ENCODE assay signal across 14 cellular contexts in genomic region chr2:66862871-66863650, GRCh38.
DNase-seq lines count a peak whose midpoint lies in the region; ATAC-seq and TF ChIP-seq lines count a peak whose summit lies in the region.
"Had no signal": no experiment of that assay in that cellular context is flagged by ENCODE, and none has a peak within 500 bp of the region (broad histone marks: within the 10 kb centered on the region; RNA-seq: fewer than 3 reads in every experiment).

No MANE protein-coding gene starts in this region.

- H3K36me3 Mint-ChIP-seq in chondrocyte (ENCODE audit: low read depth) (no peaks in the 10 kb centered on the region), mesothelial cell of epicardium (no peaks in the 10 kb centered on the region)
- no peaks in the 10 kb centered on the region for H3K36me3 Mint-ChIP-seq in activated T-helper 1 cell treated with anti-CD3 and anti-CD28 coated beads, Interleukin-12 subunit alpha, Interleukin-12 subunit beta, Interleukin-2, Interleukin-4 antibody, amounts not matched to agents 30 ng/mL and 10 ng/mL and 1 ng/mL, durations not matched to agents 14 hours and 24 hours and 36 hours (ENCODE audit: low read depth)

- intact Hi-C loops in transverse colon (cut with DNase I; ENCODE audit: low total_unique reads): loop anchor here (10.0 kb wide), 1 partner anchor 352 kb away; no protein-coding TSS in a partner anchor
- intact Hi-C loops in activated T-helper 1 cell treated with anti-CD3 and anti-CD28 coated beads, Interleukin-12 subunit alpha, Interleukin-12 subunit beta, Interleukin-2, Interleukin-4 antibody, amounts not matched to agents 30 ng/mL and 10 ng/mL and 1 ng/mL, durations not matched to agents 14 hours and 24 hours and 36 hours (cut with micrococcal nuclease): no loop called here

- in situ Hi-C loops in transverse colon (cut with MboI; ENCODE audit: low pct_ligation_motif_present in 1 of 4, low pct_unique_long_range_greater_than_20kb in 1 of 4, low sequenced_read_pairs in 3 of 4): no loop called here

- H3K27me3 Mint-ChIP-seq in chondrocyte (ENCODE audit: low read depth) (no peaks in the 10 kb centered on the region), mesothelial cell of epicardium (ENCODE audit: low read depth) (no peaks in the 10 kb centered on the region)
- no peaks in the 10 kb centered on the region for H3K27me3 Mint-ChIP-seq in activated T-helper 1 cell treated with anti-CD3 and anti-CD28 coated beads, Interleukin-12 subunit alpha, Interleukin-12 subunit beta, Interleukin-2, Interleukin-4 antibody, amounts not matched to agents 30 ng/mL and 10 ng/mL and 1 ng/mL, durations not matched to agents 14 hours and 24 hours and 36 hours (ENCODE audit: insufficient read depth)
- H3K27me3 Mint-ChIP-seq: activated CD4-positive, alpha-beta T cell treated with anti-CD3 and anti-CD28 coated beads, Interleukin-2, amount 10 ng/mL, durations not matched to agents 24 days and 14 days had no signal

- TF ChIP-seq EP300 in transverse colon (IDR thresholded peaks at IDR 0.05; ENCODE audit: low read depth): no peak

- no peaks in the 10 kb centered on the region for H3K36me3 ChIP-seq in transverse colon
- H3K36me3 ChIP-seq: neutrophil had no signal

- no peak for TF ChIP-seq POLR2A in transverse colon (IDR thresholded peaks at IDR 0.05)

- no peak overlapping the region for H3K4me3 ChIP-seq in transverse colon

- peak overlapping the region; percentile 82 for H3K27ac Mint-ChIP-seq in chondrocyte (ENCODE audit: unreplicated experiment)
- H3K27ac Mint-ChIP-seq in mesothelial cell of epicardium: peak overlapping the region; percentile 93
- no peak overlapping the region for H3K27ac Mint-ChIP-seq in activated T-helper 1 cell treated with anti-CD3 and anti-CD28 coated beads, Interleukin-12 subunit alpha, Interleukin-12 subunit beta, Interleukin-2, Interleukin-4 antibody, amounts not matched to agents 30 ng/mL and 10 ng/mL and 1 ng/mL, durations not matched to agents 14 hours and 24 hours and 36 hours
- H3K27ac Mint-ChIP-seq: activated CD4-positive, alpha-beta T cell treated with anti-CD3 and anti-CD28 coated beads, Interleukin-2, amount 10 ng/mL, durations not matched to agents 24 days and 14 days had no signal

- H3K9me3 ChIP-seq in transverse colon: no peaks in the 10 kb centered on the region
- H3K9me3 ChIP-seq: neutrophil had no signal

- WGBS in transverse colon (ENCODE audit: low coverage in 1 of 2), 2 donors: 52 to 63% methylated on average over 6 of the region's 6 CpGs

- TF ChIP-seq CTCF in chondrocyte (IDR thresholded peaks at IDR 0.05) (no peak), mesothelial cell of epicardium (IDR thresholded peaks at IDR 0.05; ENCODE audit: unreplicated experiment) (no peak), transverse colon (IDR thresholded peaks at IDR 0.05) (no peak)

- DNase-seq in LHCN-M2 (ENCODE audit: low read depth) (peak; percentile 71), chondrocyte (ENCODE audit: low spot score) (no peak), mesothelial cell of epicardium (ENCODE audit: low spot score in 2 of 2, unreplicated experiment in 2 of 2) (no peak), transverse colon (no peak), NCI-H128 (lab: John Stamatoyannopoulos, UW; ENCODE audit: unreplicated experiment) (no peak)
- no peak for DNase-seq in activated T-helper 1 cell treated with anti-CD3 and anti-CD28 coated beads, Interleukin-12 subunit alpha, Interleukin-12 subunit beta, Interleukin-2, Interleukin-4 antibody, amounts not matched to agents 30 ng/mL and 10 ng/mL and 1 ng/mL, durations not matched to agents 14 hours and 24 hours and 36 hours (ENCODE audit: low spot score)
- DNase-seq: activated CD4-positive, alpha-beta T cell treated with anti-CD3 and anti-CD28 coated beads, Interleukin-2, amount 10 ng/mL, durations not matched to agents 24 days and 14 days; kidney glomerular epithelial cell; NCI-H2107; stimulated activated CD4-positive, alpha-beta T cell treated with anti-CD3 and anti-CD28 coated beads, Interleukin-2, amount 100 ng/mL, for 48 hours; stimulated activated naive CD4-positive, alpha-beta T cell had no signal

- H3K4me1 Mint-ChIP-seq in chondrocyte (ENCODE audit: low read depth) (peaks cover 28% of the 10 kb centered on the region), mesothelial cell of epicardium (peaks cover 41% of the 10 kb centered on the region)
- no peaks in the 10 kb centered on the region for H3K4me1 Mint-ChIP-seq in activated T-helper 1 cell treated with anti-CD3 and anti-CD28 coated beads, Interleukin-12 subunit alpha, Interleukin-12 subunit beta, Interleukin-2, Interleukin-4 antibody, amounts not matched to agents 30 ng/mL and 10 ng/mL and 1 ng/mL, durations not matched to agents 14 hours and 24 hours and 36 hours (ENCODE audit: low read depth)
- H3K4me1 Mint-ChIP-seq: activated CD4-positive, alpha-beta T cell treated with anti-CD3 and anti-CD28 coated beads, Interleukin-2, amount 10 ng/mL, durations not matched to agents 24 days and 14 days had no signal

- H3K4me1 ChIP-seq in transverse colon: peaks cover 0 to 11% (median 0%) of the 10 kb centered on the region in 4 donors

- ATAC-seq in GM21786 (IDR thresholded peaks at IDR 0.05; ENCODE audit: unreplicated experiment) (no peak), GM21825 (IDR thresholded peaks at IDR 0.05; ENCODE audit: unreplicated experiment) (no peak)

- H3K4me3 Mint-ChIP-seq in chondrocyte (ENCODE audit: unreplicated experiment): no peak overlapping the region
- no peak overlapping the region for H3K4me3 Mint-ChIP-seq in mesothelial cell of epicardium
- H3K4me3 Mint-ChIP-seq in activated T-helper 1 cell treated with anti-CD3 and anti-CD28 coated beads, Interleukin-12 subunit alpha, Interleukin-12 subunit beta, Interleukin-2, Interleukin-4 antibody, amounts not matched to agents 30 ng/mL and 10 ng/mL and 1 ng/mL, durations not matched to agents 14 hours and 24 hours and 36 hours: no peak overlapping the region
- H3K4me3 Mint-ChIP-seq: activated CD4-positive, alpha-beta T cell treated with anti-CD3 and anti-CD28 coated beads, Interleukin-2, amount 10 ng/mL, durations not matched to agents 24 days and 14 days had no signal

- H3K27me3 ChIP-seq in transverse colon: no peaks in the 10 kb centered on the region
- H3K27me3 ChIP-seq: neutrophil had no signal

- H3K27ac ChIP-seq in transverse colon: peak overlapping the region; percentile 58 to 73 (median 65)
- H3K27ac ChIP-seq: neutrophil had no signal

- H3K9me3 Mint-ChIP-seq in chondrocyte (ENCODE audit: low read depth) (no peaks in the 10 kb centered on the region), mesothelial cell of epicardium (no peaks in the 10 kb centered on the region)
- H3K9me3 Mint-ChIP-seq in activated T-helper 1 cell treated with anti-CD3 and anti-CD28 coated beads, Interleukin-12 subunit alpha, Interleukin-12 subunit beta, Interleukin-2, Interleukin-4 antibody, amounts not matched to agents 30 ng/mL and 10 ng/mL and 1 ng/mL, durations not matched to agents 14 hours and 24 hours and 36 hours: no peaks in the 10 kb centered on the region
- H3K9me3 Mint-ChIP-seq: activated CD4-positive, alpha-beta T cell treated with anti-CD3 and anti-CD28 coated beads, Interleukin-2, amount 10 ng/mL, durations not matched to agents 24 days and 14 days had no signal
